ENCODE assay signal across 14 cellular contexts in the genomic region with DNA sequence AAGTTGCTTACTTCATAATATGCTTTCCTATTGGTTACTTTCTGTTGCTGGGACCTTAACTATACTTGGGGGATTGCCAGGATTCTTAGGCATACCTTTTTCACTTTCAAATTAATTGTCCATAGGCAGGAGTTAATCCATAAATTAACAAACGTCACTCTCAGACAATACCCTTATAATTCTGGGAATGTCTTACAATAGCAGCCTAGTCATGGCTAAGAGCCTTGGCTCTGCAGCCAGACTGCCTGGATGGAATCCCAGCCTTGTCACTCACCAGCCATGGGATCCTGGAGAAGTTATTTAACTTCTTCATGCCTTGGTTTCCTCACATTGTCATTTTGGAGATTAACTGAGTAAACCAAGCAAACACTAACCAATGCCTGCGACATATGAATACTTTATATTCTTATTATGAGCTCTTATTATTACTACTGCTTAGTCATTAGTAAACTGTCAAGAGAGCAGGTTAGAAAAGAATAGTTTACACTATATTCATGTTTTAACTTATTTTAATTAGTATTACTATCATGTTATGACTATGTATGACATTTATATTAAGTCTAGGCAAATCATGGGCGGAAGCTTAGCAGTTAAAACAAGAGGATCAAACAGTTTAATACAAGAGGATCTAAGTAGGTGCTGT. TPM values are rescaled to one million over a fixed set of nuclear protein-coding genes. Genes with fewer than 3 reads are reported as not detected.
DNase-seq lines count a peak whose midpoint lies in the region; ATAC-seq and TF ChIP-seq lines count a peak whose summit lies in the region.
"Had no signal": no experiment of that assay in that cellular context is flagged by ENCODE, and none has a peak within 500 bp of the region (broad histone marks: within the 10 kb centered on the region; RNA-seq: fewer than 3 reads in every experiment).

No MANE protein-coding gene starts in this region.

- peaks cover 23% of the 10 kb centered on the region for H3K4me1 ChIP-seq in stomach smooth muscle (ENCODE audit: control insufficient read depth, insufficient read depth, low read length)
- H3K4me1 ChIP-seq: breast epithelium had no signal

- peaks cover 89% of the 10 kb centered on the region for H3K36me3 Mint-ChIP-seq in activated T-cell treated with anti-CD3 and anti-CD28 coated beads, Interleukin-2, amount 50 U/mL, for 24 hours (ENCODE audit: low read depth)
- H3K36me3 Mint-ChIP-seq in brain = peaks cover 40% of the 10 kb centered on the region
- H3K36me3 Mint-ChIP-seq in stimulated activated memory B cell treated with anti-CD40 and anti-IgM and Interleukin-4, amounts not matched to agents 10 μg/mL and 1 μg/mL and 100 μg/mL, for 72 hours = peaks cover 71% of the 10 kb centered on the region

- no peak overlapping the region for H3K4me3 ChIP-seq in stomach smooth muscle (ENCODE audit: low read length in 2 of 2)
- H3K4me3 ChIP-seq: breast epithelium had no signal

- H3K36me3 ChIP-seq in stomach smooth muscle (ENCODE audit: control insufficient read depth in 2 of 2, insufficient read depth in 2 of 2, low read length in 2 of 2) = peaks cover 12 to 24% of the 10 kb centered on the region in 2 donors
- H3K36me3 ChIP-seq: breast epithelium had no signal

- H3K27me3 Mint-ChIP-seq in activated T-cell treated with anti-CD3 and anti-CD28 coated beads, Interleukin-2, amount 50 U/mL, for 24 hours = no peaks in the 10 kb centered on the region
- H3K27me3 Mint-ChIP-seq in brain = no peaks in the 10 kb centered on the region
- H3K27me3 Mint-ChIP-seq in stimulated activated memory B cell treated with anti-CD40 and anti-IgM and Interleukin-4, amounts not matched to agents 10 μg/mL and 1 μg/mL and 100 μg/mL, for 72 hours = no peaks in the 10 kb centered on the region
- H3K27me3 Mint-ChIP-seq: T-helper 17 cell had no signal

- peaks cover 5% of the 10 kb centered on the region for H3K9me3 Mint-ChIP-seq in activated T-cell treated with anti-CD3 and anti-CD28 coated beads, Interleukin-2, amount 50 U/mL, for 24 hours
- peaks cover 6 to 12% (median 10%) of the 10 kb centered on the region in 5 experiments for H3K9me3 Mint-ChIP-seq in brain
- H3K9me3 Mint-ChIP-seq in stimulated activated memory B cell treated with anti-CD40 and anti-IgM and Interleukin-4, amounts not matched to agents 10 μg/mL and 1 μg/mL and 100 μg/mL, for 72 hours = no peaks in the 10 kb centered on the region

- DNase-seq in activated T-cell treated with anti-CD3 and anti-CD28 coated beads, Interleukin-2, amount 50 U/mL, for 24 hours = no peak
- DNase-seq in activated T-cell treated with anti-CD3 and anti-CD28 coated beads for 4 hours (no peak), hippocampal formation (lab: John Stamatoyannopoulos, UW) (peak; percentile 6 to 18), NCI-H1417 (lab: John Stamatoyannopoulos, UW) (no peak)
- DNase-seq: ACHN, NCI-H2029 treated with DMSO at 0.1 percent for 48 hours, RPMI8226, T-helper 17 cell had no signal

- ATAC-seq in HG03108 (IDR thresholded peaks at IDR 0.05; ENCODE audit: unreplicated experiment) = no peak
- no peak for ATAC-seq in stimulated activated memory B cell treated with anti-CD40 and anti-IgM and Interleukin-4, amounts not matched to agents 10 μg/mL and 1 μg/mL and 100 μg/mL, for 72 hours
- ATAC-seq: T-helper 17 cell had no signal

- H3K27ac ChIP-seq in stomach smooth muscle (ENCODE audit: low read length) = peak overlapping the region; percentile 19
- H3K27ac ChIP-seq: breast epithelium had no signal

- H3K9me3 ChIP-seq in stomach smooth muscle (ENCODE audit: control insufficient read depth in 2 of 2, low read length in 2 of 2) = no peaks in the 10 kb centered on the region
- H3K9me3 ChIP-seq: neutrophil had no signal

- peak overlapping the region; percentile 63 for H3K27ac Mint-ChIP-seq in activated T-cell treated with anti-CD3 and anti-CD28 coated beads, Interleukin-2, amount 50 U/mL, for 24 hours
- peak overlapping the region in 3 of 5 experiments; percentile 31 to 88 (median 44) for H3K27ac Mint-ChIP-seq in brain
- H3K27ac Mint-ChIP-seq in stimulated activated memory B cell treated with anti-CD40 and anti-IgM and Interleukin-4, amounts not matched to agents 10 μg/mL and 1 μg/mL and 100 μg/mL, for 72 hours = no peak overlapping the region
- H3K27ac Mint-ChIP-seq: T-helper 17 cell had no signal

- H3K4me3 Mint-ChIP-seq in activated T-cell treated with anti-CD3 and anti-CD28 coated beads, Interleukin-2, amount 50 U/mL, for 24 hours = no peak overlapping the region
- peak overlapping the region in 1 of 5 experiments; percentile 38 for H3K4me3 Mint-ChIP-seq in brain
- H3K4me3 Mint-ChIP-seq in stimulated activated memory B cell treated with anti-CD40 and anti-IgM and Interleukin-4, amounts not matched to agents 10 μg/mL and 1 μg/mL and 100 μg/mL, for 72 hours = no peak overlapping the region
- H3K4me3 Mint-ChIP-seq: T-helper 17 cell had no signal

- no peak overlapping the region for H3K9ac ChIP-seq in stomach smooth muscle (ENCODE audit: low read length in 2 of 2)

- peaks cover 47% of the 10 kb centered on the region for H3K4me1 Mint-ChIP-seq in activated T-cell treated with anti-CD3 and anti-CD28 coated beads, Interleukin-2, amount 50 U/mL, for 24 hours (ENCODE audit: low read depth)
- H3K4me1 Mint-ChIP-seq in brain = peaks cover 9% of the 10 kb centered on the region
- H3K4me1 Mint-ChIP-seq in stimulated activated memory B cell treated with anti-CD40 and anti-IgM and Interleukin-4, amounts not matched to agents 10 μg/mL and 1 μg/mL and 100 μg/mL, for 72 hours = no peaks in the 10 kb centered on the region

- TF ChIP-seq CTCF in brain (conservative IDR thresholded peaks at IDR 0.05) = no peak

- H3K27me3 ChIP-seq in stomach smooth muscle (ENCODE audit: control insufficient read depth in 1 of 2, insufficient read depth in 2 of 2, low read length in 2 of 2) = no peaks in the 10 kb centered on the region
- H3K27me3 ChIP-seq: breast epithelium, neutrophil had no signal

RNA-seq across cellular contexts. Expression of a gene that starts 29.0 kb away (rescaled TPM):
- polyA plus RNA-seq in brain (ENCODE audit: insufficient read depth, low read depth, low replicate concordance) = 23.0 TPM

Comparison
In these comparisons a context has a peak if more than half of its experiments do, and no peak if none do; other contexts are left out.
1. DNase-seq: peak in hippocampal formation (2 of 2); none in activated T-cell treated with anti-CD3 and anti-CD28 coated beads, Interleukin-2, amount 50 U/mL, for 24 hours (single experiment), activated T-cell treated with anti-CD3 and anti-CD28 coated beads for 4 hours (single experiment) and NCI-H1417 (0 of 3).